ENCODE assay signal across 9 cellular contexts in genomic region chr20:47664068-47664437, GRCh38.
DNase-seq lines count a peak whose midpoint lies in the region; ATAC-seq and TF ChIP-seq lines count a peak whose summit lies in the region.
"Had no signal": no experiment of that assay in that cellular context is flagged by ENCODE, and none has a peak within 500 bp of the region (broad histone marks: within the 10 kb centered on the region; RNA-seq: fewer than 3 reads in every experiment).

No MANE protein-coding gene starts in this region.

- H3K79me2 ChIP-seq in PC-9 (ENCODE audit: low read depth) = no peaks in the 10 kb centered on the region

- H3K9me2 ChIP-seq in PC-9 (ENCODE audit: insufficient read depth) = no peaks in the 10 kb centered on the region

- intact Hi-C loops in activated CD4-positive, alpha-beta T cell treated with anti-CD3 and anti-CD28 coated beads for 36 hours (cut with DNase I, micrococcal nuclease) = loop anchor here in 1 of 2 experiments (5.0 kb wide), 1 partner anchor 958 kb away; no protein-coding TSS in a partner anchor
- intact Hi-C loops in PC-9 (cut with micrococcal nuclease; ENCODE audit: unreplicated experiment) = loop anchor here (1.0 to 5.0 kb wide), 3 partner anchors 631 to 1283 kb away; no protein-coding TSS in a partner anchor
- intact Hi-C loops in left colon (cut with DNase I, micrococcal nuclease) = no loop called here
- intact Hi-C loops in dorsolateral prefrontal cortex (cut with DNase I) = loop anchor here (5.0 to 10.0 kb wide), 2 partner anchors 958 to 1251 kb away; no protein-coding TSS in a partner anchor

- ATAC-seq in activated CD4-positive, alpha-beta T cell treated with anti-CD3 and anti-CD28 coated beads for 36 hours = peak; percentile 17
- ATAC-seq in left colon = peak; percentile 62
- peak; percentile 29 for ATAC-seq in stimulated activated naive CD8-positive, alpha-beta T cell treated with anti-CD3 and anti-CD28 coated beads, Interleukin-15, amount 100 ng/mL, for 72 hours

- BruUV-seq in PC-9 (replicated peaks; lab: Mats Ljungman, UMichigan) = no TSS peak

- no peak overlapping the region for H2AFZ ChIP-seq in PC-9
- H2AFZ ChIP-seq: neural progenitor cell had no signal

- peaks cover 18% of the 10 kb centered on the region for H4K20me1 ChIP-seq in PC-9 (ENCODE audit: insufficient read depth)

- no peaks in the 10 kb centered on the region for H3K9me3 Mint-ChIP-seq in activated CD4-positive, alpha-beta T cell treated with anti-CD3 and anti-CD28 coated beads for 36 hours (ENCODE audit: low read depth)
- no peaks in the 10 kb centered on the region for H3K9me3 Mint-ChIP-seq in stimulated activated naive CD8-positive, alpha-beta T cell treated with anti-CD3 and anti-CD28 coated beads, Interleukin-15, amount 100 ng/mL, for 72 hours
- H3K9me3 Mint-ChIP-seq: neural progenitor cell had no signal

- peak; percentile 30; the same call in 1 of the 2 replicates for TF ChIP-seq CTCF in PC-9 (conservative IDR thresholded peaks at IDR 0.05)
- TF ChIP-seq CTCF in dorsolateral prefrontal cortex (IDR thresholded peaks at IDR 0.05 in 54 of 56, conservative IDR thresholded peaks at IDR 0.05 in 2 of 56; ENCODE audit: low read depth in 1 of 56, partially characterized antibody in 56 of 56) = peak in 18 of 56 donors; percentile 3 to 38 (median 10)

- peaks cover 92% of the 10 kb centered on the region for H3F3A ChIP-seq in PC-9 (ENCODE audit: insufficient read depth, low read depth)

- H3K27me3 ChIP-seq in PC-9 (ENCODE audit: insufficient read depth, low read depth) (no peaks in the 10 kb centered on the region), dorsolateral prefrontal cortex (no peaks in the 10 kb centered on the region)
- H3K27me3 ChIP-seq: neural progenitor cell had no signal

- no peaks in the 10 kb centered on the region for H3K9me3 ChIP-seq in PC-9 (ENCODE audit: insufficient read depth, low read depth)

- CTCF ChIA-PET in activated CD4-positive, alpha-beta T cell treated with anti-CD3 and anti-CD28 coated beads for 36 hours (lab: Charles Lee) = interaction anchor here (0.7 to 1.6 kb wide), 12 partner anchors 11 to 958 kb away, joined by 3 to 8 read pairs (median 3); no protein-coding TSS in a partner anchor
- CTCF ChIA-PET in PC-9 (lab: Charles Lee) = interaction anchor here (0.7 to 1.6 kb wide), 4 partner anchors 295 to 956 kb away, joined by 4 to 5 read pairs (median 5); no protein-coding TSS in a partner anchor

- no peaks in the 10 kb centered on the region for H3K4me1 ChIP-seq in PC-9 (replicated peaks; ENCODE audit: insufficient read depth)
- H3K4me1 ChIP-seq: neural progenitor cell had no signal

- no peak overlapping the region for H3K4me2 ChIP-seq in PC-9
- H3K4me2 ChIP-seq: neural progenitor cell had no signal

- peak overlapping the region; percentile 6; the same call in 1 of the 2 replicates for H3K27ac ChIP-seq in PC-9
- peak overlapping the region in 1 of 59 donors; percentile 26 for H3K27ac ChIP-seq in dorsolateral prefrontal cortex
- H3K27ac ChIP-seq: neural progenitor cell had no signal

- no peak for DNase-seq in activated CD4-positive, alpha-beta T cell treated with anti-CD3 and anti-CD28 coated beads for 36 hours
- DNase-seq in activated CD4-positive, alpha-beta T cell treated with anti-CD3 and anti-CD28 coated beads for 1 hour = no peak
- DNase-seq in PC-9 (no peak), left colon (peak in 1 of 2 donors; percentile 36), NCI-H128 (lab: John Stamatoyannopoulos, UW; ENCODE audit: unreplicated experiment) (no peak), dorsolateral prefrontal cortex (no peak), C1 segment of cervical spinal cord (lab: John Stamatoyannopoulos, UW) (no peak)
- DNase-seq in stimulated activated naive CD8-positive, alpha-beta T cell treated with anti-CD3 and anti-CD28 coated beads, Interleukin-15, amount 100 ng/mL, for 72 hours = no peak

- no peak overlapping the region for H3K27ac Mint-ChIP-seq in activated CD4-positive, alpha-beta T cell treated with anti-CD3 and anti-CD28 coated beads for 36 hours
- H3K27ac Mint-ChIP-seq in stimulated activated naive CD8-positive, alpha-beta T cell treated with anti-CD3 and anti-CD28 coated beads, Interleukin-15, amount 100 ng/mL, for 72 hours = no peak overlapping the region
- H3K27ac Mint-ChIP-seq: neural progenitor cell had no signal

- H3K4me3 Mint-ChIP-seq in activated CD4-positive, alpha-beta T cell treated with anti-CD3 and anti-CD28 coated beads for 36 hours = no peak overlapping the region
- H3K4me3 Mint-ChIP-seq in stimulated activated naive CD8-positive, alpha-beta T cell treated with anti-CD3 and anti-CD28 coated beads, Interleukin-15, amount 100 ng/mL, for 72 hours = peak overlapping the region in 1 of 2 donors; percentile 8
- H3K4me3 Mint-ChIP-seq: neural progenitor cell had no signal

- no peaks in the 10 kb centered on the region for H3K27me3 Mint-ChIP-seq in activated CD4-positive, alpha-beta T cell treated with anti-CD3 and anti-CD28 coated beads for 36 hours
- no peaks in the 10 kb centered on the region for H3K27me3 Mint-ChIP-seq in stimulated activated naive CD8-positive, alpha-beta T cell treated with anti-CD3 and anti-CD28 coated beads, Interleukin-15, amount 100 ng/mL, for 72 hours

- POLR2A ChIA-PET in activated CD4-positive, alpha-beta T cell treated with anti-CD3 and anti-CD28 coated beads for 36 hours (lab: Charles Lee) = no interaction called here
- POLR2A ChIA-PET in PC-9 (lab: Charles Lee; ENCODE audit: unreplicated experiment) = interaction anchor here (0.7 kb wide), 1 partner anchor 154 kb away, joined by 3 read pairs; no protein-coding TSS in a partner anchor

- peaks cover 64% of the 10 kb centered on the region for H3K36me3 ChIP-seq in PC-9 (ENCODE audit: low read depth)
- H3K36me3 ChIP-seq: neural progenitor cell had no signal

- peaks cover 6% of the 10 kb centered on the region for H3K4me1 Mint-ChIP-seq in activated CD4-positive, alpha-beta T cell treated with anti-CD3 and anti-CD28 coated beads for 36 hours
- H3K4me1 Mint-ChIP-seq in stimulated activated naive CD8-positive, alpha-beta T cell treated with anti-CD3 and anti-CD28 coated beads, Interleukin-15, amount 100 ng/mL, for 72 hours = peaks cover 15% of the 10 kb centered on the region

- peaks cover 6% of the 10 kb centered on the region for H3K36me3 Mint-ChIP-seq in activated CD4-positive, alpha-beta T cell treated with anti-CD3 and anti-CD28 coated beads for 36 hours (ENCODE audit: low read depth)

- H3K4me3 ChIP-seq in PC-9 = no peak overlapping the region
- H3K4me3 ChIP-seq in dorsolateral prefrontal cortex = no peak overlapping the region
- H3K4me3 ChIP-seq: neural progenitor cell had no signal

Comparison
In these comparisons a context has a peak if more than half of its experiments do, and no peak if none do; other contexts are left out.
1. intact Hi-C loops: an anchor here in PC-9 (1.0 to 5.0 kb wide) and dorsolateral prefrontal cortex (5.0 to 10.0 kb wide); none called in left colon.